ENCODE assay signal across 1 cellular context in genomic region chr5:43602818-43603534, GRCh38.
TF ChIP-seq lines count a peak whose summit lies in the region.

Gene NNT (plus strand): TSS chr5:43603180. CDS start chr5:43609196, 6,016 bp downstream.

TF ChIP-seq in HepG2, 621 proteins besides CTCF, POLR2A, EP300 and RAD21 (continued from another document and continues in another):
- TF ChIP-seq THAP8 (CRISPR knock-in tag; IDR thresholded peaks at IDR 0.05; ENCODE audit: borderline replicate concordance) (no peak), ZFAT (CRISPR knock-in tag; conservative IDR thresholded peaks at IDR 0.05) (peak; percentile 66), ZNF740 (CRISPR knock-in tag; IDR thresholded peaks at IDR 0.05) (no peak), ETS1 (CRISPR knock-in tag; IDR thresholded peaks at IDR 0.05) (no peak), ZFP62 (CRISPR knock-in tag; IDR thresholded peaks at IDR 0.05) (no peak), SRSF9 (IDR thresholded peaks at IDR 0.05; ENCODE audit: borderline replicate concordance, insufficient read depth, low read depth, low read length, poor library complexity, severe bottlenecking) (no peak), ZNF567 (CRISPR knock-in tag; IDR thresholded peaks at IDR 0.05; ENCODE audit: borderline replicate concordance) (0 out of 2 replicates have a peak, but pooled peaks have one; percentile 74), ZNF597 (CRISPR knock-in tag; IDR thresholded peaks at IDR 0.05) (no peak), ATM (IDR thresholded peaks at IDR 0.05; ENCODE audit: borderline replicate concordance) (no peak), RNF2 (conservative IDR thresholded peaks at IDR 0.05; ENCODE audit: low read depth) (no peak), HNRNPUL1 (IDR thresholded peaks at IDR 0.05; ENCODE audit: low read depth, low read length) (no peak), ZNF839 (CRISPR knock-in tag; IDR thresholded peaks at IDR 0.05; ENCODE audit: borderline replicate concordance) (no peak), NBN (conservative IDR thresholded peaks at IDR 0.05) (no peak), NCOA2 (CRISPR knock-in tag; IDR thresholded peaks at IDR 0.05) (no peak), ZSCAN29 (CRISPR knock-in tag; conservative IDR thresholded peaks at IDR 0.05) (no peak), ATF5 (CRISPR knock-in tag; IDR thresholded peaks at IDR 0.05; ENCODE audit: low read depth) (no peak), ZFP36 (IDR thresholded peaks at IDR 0.05; ENCODE audit: borderline replicate concordance, low read depth, low read length, partially characterized antibody) (no peak), SATB2 (CRISPR knock-in tag; IDR thresholded peaks at IDR 0.05) (peak; percentile 86; the same call in 1 of the 2 replicates), RXRA (CRISPR knock-in tag; IDR thresholded peaks at IDR 0.05) (no peak; the same call in 1 of the 2 replicates), KDM4B (CRISPR knock-in tag; IDR thresholded peaks at IDR 0.05) (no peak), ZNF629 (CRISPR knock-in tag; conservative IDR thresholded peaks at IDR 0.05) (peak; percentile 60), ZNF792 (CRISPR knock-in tag; IDR thresholded peaks at IDR 0.05) (peak; percentile 54; the same call in 1 of the 2 replicates), TBX3 (IDR thresholded peaks at IDR 0.05; ENCODE audit: borderline replicate concordance) (no peak), JUN (CRISPR knock-in tag; IDR thresholded peaks at IDR 0.05) (no peak), HNF4A (CRISPR knock-in tag; IDR thresholded peaks at IDR 0.05) (peak; percentile 21; the same call in 1 of the 2 replicates), FLYWCH1 (CRISPR knock-in tag; IDR thresholded peaks at IDR 0.05) (0 out of 2 replicates have a peak, but pooled peaks have one; percentile 68), NKX3-1 (CRISPR knock-in tag; IDR thresholded peaks at IDR 0.05) (peak; percentile 92), NCOA1 (CRISPR knock-in tag; IDR thresholded peaks at IDR 0.05) (no peak), ZBTB8A (CRISPR knock-in tag; IDR thresholded peaks at IDR 0.05; ENCODE audit: borderline replicate concordance, low read depth) (no peak; the same call in 1 of the 2 replicates), CENPT (CRISPR knock-in tag; IDR thresholded peaks at IDR 0.05; ENCODE audit: low read depth) (no peak), ZNF430 (CRISPR knock-in tag; IDR thresholded peaks at IDR 0.05) (no peak), ZNF776 (CRISPR knock-in tag; IDR thresholded peaks at IDR 0.05) (no peak; the same call in 1 of the 2 replicates), NFYB (CRISPR knock-in tag; IDR thresholded peaks at IDR 0.05) (peak; percentile 37; the same call in 1 of the 2 replicates), ZNF782 (CRISPR knock-in tag; IDR thresholded peaks at IDR 0.05; ENCODE audit: borderline replicate concordance) (no peak), PRMT3 (CRISPR knock-in tag; IDR thresholded peaks at IDR 0.05; ENCODE audit: borderline replicate concordance, low read depth) (no peak), HDAC2 (CRISPR knock-in tag; IDR thresholded peaks at IDR 0.05) (peak; percentile 42; the same call in 1 of the 2 replicates), ZNF761 (CRISPR knock-in tag; conservative IDR thresholded peaks at IDR 0.05) (no peak), ZNF407 (CRISPR knock-in tag; IDR thresholded peaks at IDR 0.05; ENCODE audit: not compliant biosample characterization) (no peak), SP4 (CRISPR knock-in tag; IDR thresholded peaks at IDR 0.05) (peak; percentile 46; the same call in 1 of the 2 replicates), ZNF263 (CRISPR knock-in tag; IDR thresholded peaks at IDR 0.05) (no peak; the same call in 1 of the 2 replicates), NR1H2 (CRISPR knock-in tag; IDR thresholded peaks at IDR 0.05; ENCODE audit: borderline replicate concordance, low read depth) (no peak), MED8 (CRISPR knock-in tag; IDR thresholded peaks at IDR 0.05; ENCODE audit: insufficient replicate concordance) (no peak), AHR (CRISPR knock-in tag; IDR thresholded peaks at IDR 0.05) (peak; percentile 35; the same call in 1 of the 2 replicates), ZNF546 (CRISPR knock-in tag; conservative IDR thresholded peaks at IDR 0.05) (peak; percentile 40; the same call in 1 of the 2 replicates), DRAP1 (CRISPR knock-in tag; IDR thresholded peaks at IDR 0.05) (0 out of 2 replicates have a peak, but pooled peaks have one; percentile 29), RBM22 (optimal IDR thresholded peaks at IDR 0.05; ENCODE audit: low read length) (no peak), KLF15 (CRISPR knock-in tag; IDR thresholded peaks at IDR 0.05; ENCODE audit: borderline replicate concordance) (no peak), KDM2A (CRISPR knock-in tag; IDR thresholded peaks at IDR 0.05; ENCODE audit: borderline replicate concordance, low read depth) (peak; percentile 59; the same call in 1 of the 2 replicates), ZFP91 (CRISPR knock-in tag; IDR thresholded peaks at IDR 0.05; ENCODE audit: borderline replicate concordance) (peak; percentile 49), TBP (CRISPR knock-in tag; IDR thresholded peaks at IDR 0.05) (no peak), POLR2AphosphoS2 (IDR thresholded peaks at IDR 0.05; ENCODE audit: low read depth, low read length) (no peak), JARID2 (CRISPR knock-in tag; IDR thresholded peaks at IDR 0.05; ENCODE audit: insufficient replicate concordance) (no peak), CENPX (CRISPR knock-in tag; IDR thresholded peaks at IDR 0.05) (no peak), ZNF256 (CRISPR knock-in tag; conservative IDR thresholded peaks at IDR 0.05) (no peak), NFE2L1 (CRISPR knock-in tag; IDR thresholded peaks at IDR 0.05; ENCODE audit: borderline replicate concordance) (no peak), KLF6 (CRISPR knock-in tag; IDR thresholded peaks at IDR 0.05) (no peak; the same call in 1 of the 2 replicates), HOXD1 (CRISPR knock-in tag; IDR thresholded peaks at IDR 0.05) (peak; percentile 91), TCF7 (IDR thresholded peaks at IDR 0.05; ENCODE audit: low read depth) (no peak), ZNF18 (CRISPR knock-in tag; IDR thresholded peaks at IDR 0.05; ENCODE audit: insufficient replicate concordance) (no peak), SIX1 (CRISPR knock-in tag; IDR thresholded peaks at IDR 0.05; ENCODE audit: borderline replicate concordance) (no peak)
